11 cellular contexts compared by ENCODE assay signal in genomic region chr4:950136-951020, GRCh38.
"Had no signal": no experiment of that assay in that cellular context is flagged by ENCODE, and none has a peak within 500 bp of the region (broad histone marks: within the 10 kb centered on the region; RNA-seq: fewer than 3 reads in every experiment).

No MANE protein-coding gene starts in this region.

- FAIRE-seq: pancreas had no signal

- ATAC-seq: left colon, pancreas had no signal

- H3K4me3 Mint-ChIP-seq: central memory CD8-positive, alpha-beta T cell; immature natural killer cell had no signal

- H3K27me3 Mint-ChIP-seq: central memory CD8-positive, alpha-beta T cell had no signal

- H3K9me3 Mint-ChIP-seq: central memory CD8-positive, alpha-beta T cell; immature natural killer cell had no signal

- DNase-seq: activated CD4-positive, alpha-beta T cell treated with anti-CD3 and anti-CD28 coated beads, Interleukin-2, amount 50 U/mL, for 1 hour; activated naive CD4-positive, alpha-beta T cell treated with Interleukin-2 at 50 U/mL for 16 hours; activated T-cell treated with anti-CD3 and anti-CD28 coated beads, Interleukin-2, amount 50 U/mL, for 1 hour; immature natural killer cell; left colon; SHP77 treated with DMSO at 0.1 percent for 48 hours had no signal

- H3K27ac ChIP-seq: adrenal gland, pancreas, skin epidermis, tibial nerve had no signal
